In the genomic region with DNA sequence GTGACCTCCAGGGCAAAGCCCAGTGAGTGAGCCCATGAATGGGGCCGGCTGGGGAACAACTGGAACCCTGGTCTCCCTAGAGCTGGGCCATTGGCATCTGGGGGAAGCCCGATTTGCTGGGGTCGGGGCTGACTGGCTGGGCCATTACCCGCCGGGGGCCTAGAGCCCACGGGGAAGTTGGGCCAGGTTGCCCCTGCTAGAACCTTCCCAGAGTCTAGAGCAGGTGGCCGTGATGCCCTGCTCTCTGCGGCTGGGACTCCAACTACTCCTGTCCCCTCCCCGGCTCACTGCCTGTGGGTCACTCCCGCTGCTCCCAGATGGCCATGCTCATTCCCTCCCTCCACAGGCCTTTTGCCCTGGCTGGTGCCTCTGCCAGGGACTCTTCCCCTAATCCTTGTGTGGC, we compare ENCODE assay signal across 24 cellular contexts.
"Had no signal": no experiment of that assay in that cellular context is flagged by ENCODE, and none has a peak within 500 bp of the region (broad histone marks: within the 10 kb centered on the region; RNA-seq: fewer than 3 reads in every experiment).

No MANE protein-coding gene starts in this region.

- DNase-seq: activated CD4-positive, alpha-beta T cell treated with anti-CD3 and anti-CD28 coated beads for 48 hours; activated CD4-positive, alpha-beta T cell treated with anti-CD3 and anti-CD28 coated beads, Interleukin-2, amount 50 U/mL, for 48 hours; activated CD4-positive, CD25-positive, alpha-beta regulatory T cell treated with anti-CD3 and anti-CD28 coated beads, Interleukin-2, amount 50 U/mL, for 72 hours; activated CD8-positive, alpha-beta memory T cell treated with anti-CD3 and anti-CD28 coated beads, Interleukin-2, amount 10 ng/mL, durations not matched to agents 7 days and 5 days; activated effector memory CD4-positive, alpha-beta T cell treated with anti-CD3 and anti-CD28 coated beads, Interleukin-2, amount 50 U/mL, for 16 hours; activated naive CD4-positive, alpha-beta T cell treated with Interleukin-2 at 50 U/mL for 16 hours; activated T-cell treated with anti-CD3 and anti-CD28 coated beads, Interleukin-2, amount 50 U/mL, for 24 hours; brain microvascular endothelial cell; MM.1S; NCI-H1105; NCI-H1436 treated with DMSO at 0.1 percent for 48 hours; NCI-H187; NCI-H2081; Peyer's patch; SHP77; T-helper 17 cell; T-helper 9 cell had no signal

- H3K4me3 Mint-ChIP-seq: activated CD8-positive, alpha-beta memory T cell treated with anti-CD3 and anti-CD28 coated beads, Interleukin-2, amount 10 ng/mL, durations not matched to agents 7 days and 5 days; activated T-cell treated with anti-CD3 and anti-CD28 coated beads, Interleukin-2, amount 50 U/mL, for 24 hours; activated T-helper 1 cell treated with anti-CD3 and anti-CD28 coated beads, Interleukin-12 subunit alpha, Interleukin-12 subunit beta, Interleukin-2, Interleukin-4 antibody, amounts not matched to agents 30 ng/mL and 10 ng/mL and 1 ng/mL, durations not matched to agents 14 hours and 24 hours and 36 hours; T-helper 17 cell; WTC11 had no signal

- ATAC-seq: activated CD8-positive, alpha-beta memory T cell treated with anti-CD3 and anti-CD28 coated beads, Interleukin-2, amount 10 ng/mL, durations not matched to agents 7 days and 5 days; activated naive CD4-positive, alpha-beta T cell treated with anti-CD3 and anti-CD28 coated beads, Interleukin-2, amount 50 U/mL, for 72 hours; SK-N-SH treated with all-trans-retinoic acid at 6 μM for 48 hours; T-helper 17 cell; WTC11 had no signal

- H3K27ac Mint-ChIP-seq: activated CD8-positive, alpha-beta memory T cell treated with anti-CD3 and anti-CD28 coated beads, Interleukin-2, amount 10 ng/mL, durations not matched to agents 7 days and 5 days; activated T-cell treated with anti-CD3 and anti-CD28 coated beads, Interleukin-2, amount 50 U/mL, for 24 hours; activated T-helper 1 cell treated with anti-CD3 and anti-CD28 coated beads, Interleukin-12 subunit alpha, Interleukin-12 subunit beta, Interleukin-2, Interleukin-4 antibody, amounts not matched to agents 30 ng/mL and 10 ng/mL and 1 ng/mL, durations not matched to agents 14 hours and 24 hours and 36 hours had no signal

- H3K27me3 Mint-ChIP-seq: activated CD8-positive, alpha-beta memory T cell treated with anti-CD3 and anti-CD28 coated beads, Interleukin-2, amount 10 ng/mL, durations not matched to agents 7 days and 5 days; activated T-cell treated with anti-CD3 and anti-CD28 coated beads, Interleukin-2, amount 50 U/mL, for 24 hours had no signal

- H3K27me3 ChIP-seq: cardiac muscle cell, Peyer's patch, SJSA1 had no signal

- H3K4me1 ChIP-seq: Peyer's patch, SJSA1 had no signal

- H3K27ac ChIP-seq: brain microvascular endothelial cell, cardiac muscle cell, Peyer's patch, RWPE1, SJSA1 had no signal

- H3K4me1 Mint-ChIP-seq: activated CD8-positive, alpha-beta memory T cell treated with anti-CD3 and anti-CD28 coated beads, Interleukin-2, amount 10 ng/mL, durations not matched to agents 7 days and 5 days had no signal

- H3K9me3 ChIP-seq: Peyer's patch, SJSA1 had no signal

- H3K36me3 Mint-ChIP-seq: activated CD8-positive, alpha-beta memory T cell treated with anti-CD3 and anti-CD28 coated beads, Interleukin-2, amount 10 ng/mL, durations not matched to agents 7 days and 5 days; activated naive CD4-positive, alpha-beta T cell treated with anti-CD3 and anti-CD28 coated beads, Interleukin-2, amount 50 U/mL, for 72 hours; WTC11 had no signal

- H3K4me3 ChIP-seq: cardiac muscle cell, Peyer's patch, SJSA1 had no signal

- H3K36me3 ChIP-seq: brain microvascular endothelial cell, cardiac muscle cell, Peyer's patch, SJSA1 had no signal

- H3K9me3 Mint-ChIP-seq: activated T-cell treated with anti-CD3 and anti-CD28 coated beads, Interleukin-2, amount 50 U/mL, for 24 hours; activated T-helper 1 cell treated with anti-CD3 and anti-CD28 coated beads, Interleukin-12 subunit alpha, Interleukin-12 subunit beta, Interleukin-2, Interleukin-4 antibody, amounts not matched to agents 30 ng/mL and 10 ng/mL and 1 ng/mL, durations not matched to agents 14 hours and 24 hours and 36 hours had no signal
